21 cellular contexts compared by ENCODE assay signal in genomic region chr17:68775969-68776368, GRCh38.
A peak's percentile ranks its signal among the peaks of the same experiment; 100 is the strongest.
DNase-seq lines count a peak whose midpoint lies in the region; ATAC-seq, FAIRE-seq and TF ChIP-seq lines count a peak whose summit lies in the region.
"Had no signal": no experiment of that assay in that cellular context is flagged by ENCODE, and none has a peak within 500 bp of the region (broad histone marks: within the 10 kb centered on the region; RNA-seq: fewer than 3 reads in every experiment).

No MANE protein-coding gene starts in this region.

- H3K4me1 Mint-ChIP-seq in memory B cell (peaks cover 12% of the 10 kb centered on the region), T-helper 17 cell (peaks cover 3% of the 10 kb centered on the region)
- peaks cover 33% of the 10 kb centered on the region for H3K4me1 Mint-ChIP-seq in stimulated activated memory B cell treated with anti-CD40 and anti-IgM and Interleukin-4, amounts not matched to agents 10 μg/mL and 1 μg/mL and 100 μg/mL, for 72 hours

- ATAC-seq in HepG2 (no peak), right lobe of liver (no peak), memory B cell (ENCODE audit: low read depth) (no peak), T-helper 17 cell (no peak)
- ATAC-seq in stimulated activated memory B cell treated with anti-CD40 and anti-IgM and Interleukin-4, amounts not matched to agents 10 μg/mL and 1 μg/mL and 100 μg/mL, for 72 hours, result no peak
- ATAC-seq: GM12878 had no signal

- H3K9me3 Mint-ChIP-seq in memory B cell, result no peaks in the 10 kb centered on the region
- no peaks in the 10 kb centered on the region for H3K9me3 Mint-ChIP-seq in stimulated activated memory B cell treated with anti-CD40 and anti-IgM and Interleukin-4, amounts not matched to agents 10 μg/mL and 1 μg/mL and 100 μg/mL, for 72 hours
- H3K9me3 Mint-ChIP-seq: CD4-positive, alpha-beta T cell had no signal

- H2AFZ ChIP-seq in HepG2 (ENCODE audit: low read length), result no peak overlapping the region

- H3K9ac ChIP-seq in HepG2 (ENCODE audit: insufficient read depth, low read depth, low read length), result no peak overlapping the region

- no peaks in the 10 kb centered on the region for H3K79me2 ChIP-seq in HepG2 (ENCODE audit: insufficient read depth, low read length)

- TF ChIP-seq CTCF in HepG2 (CRISPR knock-in tag; IDR thresholded peaks at IDR 0.05) (no peak), right lobe of liver (IDR thresholded peaks at IDR 0.05) (no peak)

- no peak overlapping the region for H3K27ac ChIP-seq in HepG2 (ENCODE audit: extremely low read length, insufficient read depth, low read length)
- H3K27ac ChIP-seq in right lobe of liver, result peak overlapping the region in 1 of 3 donors; percentile 74
- H3K27ac ChIP-seq: RWPE1 had no signal

- no peak for TF ChIP-seq RAD21 in HepG2 (CRISPR knock-in tag; IDR thresholded peaks at IDR 0.05)

- in situ Hi-C loops in HepG2 (cut with HindIII; ENCODE audit: extremely low pct_ligation_motif_present, low pct_unique_long_range_greater_than_20kb), result loop anchor here (5.0 to 25.0 kb wide), 4 partner anchors 136 to 456 kb away; partner anchors contain the start of gene ABCA9

- no peaks in the 10 kb centered on the region for H3K27me3 ChIP-seq in HepG2 (ENCODE audit: control insufficient read depth in 1 of 2, insufficient read depth in 2 of 2, low read length in 2 of 2)
- no peaks in the 10 kb centered on the region for H3K27me3 ChIP-seq in right lobe of liver

- WGBS in HepG2 (ENCODE audit: low lambda C conversion rate), result 97% methylated on average over 2 of the region's 2 CpGs
- 80% methylated on average over 2 of the region's 2 CpGs for WGBS in right lobe of liver (ENCODE audit: insufficient coverage, low coverage, low lambda C conversion rate, missing lambda C conversion rate)

- TF ChIP-seq EP300 in HepG2 (IDR thresholded peaks at IDR 0.05; ENCODE audit: low read depth in 2 of 2, low read length in 2 of 2) (no peak), HepG2 (CRISPR knock-in tag; IDR thresholded peaks at IDR 0.05; ENCODE audit: borderline replicate concordance) (no peak)

- no peak for TF ChIP-seq POLR2A in HepG2 (IDR thresholded peaks at IDR 0.05; ENCODE audit: insufficient read depth in 1 of 2, low read depth in 2 of 2, low read length in 2 of 2)
- TF ChIP-seq POLR2A in right lobe of liver (IDR thresholded peaks at IDR 0.05), result no peak

- H4K20me1 ChIP-seq in HepG2 (ENCODE audit: insufficient read depth, low read length), result no peaks in the 10 kb centered on the region

- H3K4me3 Mint-ChIP-seq in memory B cell (no peak overlapping the region), T-helper 17 cell (no peak overlapping the region)
- no peak overlapping the region for H3K4me3 Mint-ChIP-seq in stimulated activated memory B cell treated with anti-CD40 and anti-IgM and Interleukin-4, amounts not matched to agents 10 μg/mL and 1 μg/mL and 100 μg/mL, for 72 hours
- H3K4me3 Mint-ChIP-seq: B cell; CD4-positive, alpha-beta T cell had no signal

- peaks cover 69% of the 10 kb centered on the region for H3K4me1 ChIP-seq in HepG2 (ENCODE audit: insufficient read depth, low read length)
- H3K4me1 ChIP-seq in right lobe of liver, result peaks cover 0 to 26% (median 3%) of the 10 kb centered on the region in 4 donors

- CTCF ChIA-PET in HepG2 (lab: Yijun Ruan, JAX; ENCODE audit: low intra/inter-chr PET ratio, low total read pairs), result interaction anchor here (5.0 kb wide), 1 partner anchor 459 kb away, joined by 117 read pairs; no protein-coding TSS in a partner anchor

- no peak for DNase-seq in HepG2 (ENCODE audit: low spot score)
- DNase-seq in right lobe of liver, result no peak
- DNase-seq in memory B cell (ENCODE audit: low spot score in 2 of 2), result no peak
- no peak for DNase-seq in activated CD4-positive, alpha-beta T cell treated with anti-CD3 and anti-CD28 coated beads, Interleukin-2, amount 50 U/mL, for 1 hour
- DNase-seq in T-helper 17 cell, result no peak
- DNase-seq in 8988T, result no peak
- no peak for DNase-seq in kidney tubule cell (ENCODE audit: low spot score)
- DNase-seq: Calu3; CD4-positive, alpha-beta T cell; DMS79; NCI-H1048; NCI-H2107; NCI-H226; NCI-H526; OCI-M1 had no signal

- peak overlapping the region; percentile 89 for H3K27ac Mint-ChIP-seq in memory B cell
- peak overlapping the region; percentile 85 for H3K27ac Mint-ChIP-seq in stimulated activated memory B cell treated with anti-CD40 and anti-IgM and Interleukin-4, amounts not matched to agents 10 μg/mL and 1 μg/mL and 100 μg/mL, for 72 hours
- H3K27ac Mint-ChIP-seq in T-helper 17 cell, result no peak overlapping the region
- H3K27ac Mint-ChIP-seq: CD4-positive, alpha-beta T cell had no signal

- H3K9me3 ChIP-seq in HepG2 (ENCODE audit: low read length), result no peaks in the 10 kb centered on the region
- H3K9me3 ChIP-seq in right lobe of liver, result no peaks in the 10 kb centered on the region
- H3K9me3 ChIP-seq in T-helper 17 cell (ENCODE audit: control insufficient read depth, low read length, poor library complexity, severe bottlenecking), result no peaks in the 10 kb centered on the region

- H3K36me3 Mint-ChIP-seq in memory B cell (no peaks in the 10 kb centered on the region), T-helper 17 cell (ENCODE audit: low read depth) (no peaks in the 10 kb centered on the region)
- H3K36me3 Mint-ChIP-seq in stimulated activated memory B cell treated with anti-CD40 and anti-IgM and Interleukin-4, amounts not matched to agents 10 μg/mL and 1 μg/mL and 100 μg/mL, for 72 hours, result no peaks in the 10 kb centered on the region

- H3K4me3 ChIP-seq in HepG2 (replicated peaks in 1 of 3; ENCODE audit: insufficient read depth in 1 of 3, low read depth in 2 of 3, low read length in 3 of 3) (no peak overlapping the region), right lobe of liver (no peak overlapping the region)
- H3K4me3 ChIP-seq: GM12878 had no signal

- intact Hi-C loops in HepG2 (cut with micrococcal nuclease; ENCODE audit: unreplicated experiment), result loop anchor here (2.0 to 5.0 kb wide), 2 partner anchors 19 to 86 kb away; no protein-coding TSS in a partner anchor
- intact Hi-C loops in right lobe of liver (cut with DNase I), result no loop called here

- no peak overlapping the region for H3K4me2 ChIP-seq in HepG2 (ENCODE audit: low read depth, low read length)

- no peak for FAIRE-seq in HepG2 (lab: Jason Lieb, UNC)
- FAIRE-seq: GM12878, GM18507, HTR-8/SVneo had no signal

- POLR2A ChIA-PET in HepG2 (lab: Yijun Ruan, JAX), result interaction anchor here (1.2 to 6.0 kb wide), 8 partner anchors 13 to 463 kb away, joined by 3 to 52 read pairs (median 5); no protein-coding TSS in a partner anchor

- no TSS peak for BruUV-seq in HepG2 (replicated peaks; lab: Mats Ljungman, UMichigan)

- no peaks in the 10 kb centered on the region for H3K36me3 ChIP-seq in HepG2 (replicated peaks in 1 of 2; ENCODE audit: control insufficient read depth in 1 of 2, insufficient read depth in 2 of 2, low read length in 2 of 2)
- no peaks in the 10 kb centered on the region for H3K36me3 ChIP-seq in right lobe of liver

- H3K27me3 Mint-ChIP-seq in memory B cell (no peaks in the 10 kb centered on the region), T-helper 17 cell (peaks cover 34% of the 10 kb centered on the region)
- no peaks in the 10 kb centered on the region for H3K27me3 Mint-ChIP-seq in stimulated activated memory B cell treated with anti-CD40 and anti-IgM and Interleukin-4, amounts not matched to agents 10 μg/mL and 1 μg/mL and 100 μg/mL, for 72 hours
- H3K27me3 Mint-ChIP-seq: B cell had no signal

TF ChIP-seq in HepG2, 621 proteins besides CTCF, POLR2A, EP300 and RAD21:
- no peak for TF ChIP-seq ZNF543 (CRISPR knock-in tag; IDR thresholded peaks at IDR 0.05)
- peak; percentile 72 for TF ChIP-seq CEBPB (IDR thresholded peaks at IDR 0.05; ENCODE audit: borderline replicate concordance, low read depth, low read length)
- TF ChIP-seq HNF4A (CRISPR knock-in tag; IDR thresholded peaks at IDR 0.05), result 0 out of 2 replicates have a peak, but pooled peaks have one; percentile 10
